ENCODE assay signal across 8 cellular contexts in the genomic region with DNA sequence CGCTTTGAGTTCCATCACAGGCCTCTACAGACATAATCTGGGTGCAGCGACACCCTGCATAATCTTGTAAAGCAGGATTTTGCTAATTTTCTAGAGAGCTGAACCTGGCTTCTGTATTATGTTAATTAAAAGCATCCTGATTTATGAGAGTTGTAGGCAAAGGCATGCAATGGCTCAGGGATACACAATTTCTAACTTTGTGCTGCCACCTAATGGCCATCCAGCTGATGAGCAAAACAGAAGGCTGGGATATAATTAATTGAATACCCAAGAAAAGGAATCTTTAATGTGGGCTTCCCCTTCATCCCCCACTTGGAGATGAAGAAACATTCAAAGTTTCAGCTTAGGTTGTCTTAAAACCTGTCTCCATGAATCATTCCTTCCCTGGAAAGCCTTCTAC.
DNase-seq lines count a peak whose midpoint lies in the region; ATAC-seq and TF ChIP-seq lines count a peak whose summit lies in the region.

No MANE protein-coding gene starts in this region.

- 44 to 49% methylated on average over 2 of the region's 2 CpGs for WGBS in heart right ventricle, 2 donors

- H3K4me3 ChIP-seq in heart right ventricle = no peak overlapping the region

- peaks cover 0 to 46% (median 0%) of the 10 kb centered on the region in 7 donors for H3K27me3 ChIP-seq in heart right ventricle

- TF ChIP-seq CTCF in heart right ventricle (IDR thresholded peaks at IDR 0.05) = peak in 8 of 9 donors; percentile 17 to 60 (median 56)

- intact Hi-C loops in heart right ventricle (cut with DNase I) = loop anchor here in 8 of 10 donors (2.0 to 10.0 kb wide), 5 partner anchors 241 to 298 kb away; no protein-coding TSS in a partner anchor
- intact Hi-C loops in left cardiac atrium (cut with DNase I) = loop anchor here in 1 of 2 donors (5.0 to 10.0 kb wide), 2 partner anchors 244 to 296 kb away; no protein-coding TSS in a partner anchor

- DNase-seq in heart right ventricle (peak in 1 of 2 donors; percentile 3), left cardiac atrium (no peak), NCI-H1105 (lab: John Stamatoyannopoulos, UW) (peak; percentile 9), cerebellum (ENCODE audit: low spot score) (peak; percentile 12), mucosa of gallbladder (ENCODE audit: low spot score) (peak; percentile 17)
- no peak for DNase-seq in central memory CD4-positive, alpha-beta T cell

- H3K36me3 ChIP-seq in heart right ventricle = no peaks in the 10 kb centered on the region

- no peak for ATAC-seq in heart right ventricle
- no peak for ATAC-seq in left cardiac atrium
- no peak for ATAC-seq in HG03521 (IDR thresholded peaks at IDR 0.05; ENCODE audit: unreplicated experiment)
- no peak for ATAC-seq in GM18870 (IDR thresholded peaks at IDR 0.05; ENCODE audit: unreplicated experiment)

- H3K9me3 ChIP-seq in heart right ventricle = no peaks in the 10 kb centered on the region

- H3K27ac ChIP-seq in heart right ventricle = no peak overlapping the region

- H3K4me1 ChIP-seq in heart right ventricle = no peaks in the 10 kb centered on the region

Comparison
In these comparisons a context has a peak if more than half of its experiments do, and no peak if none do; other contexts are left out.
1. DNase-seq: peak in NCI-H1105 (single experiment), cerebellum (single experiment) and mucosa of gallbladder (single experiment); none in left cardiac atrium (single experiment) and central memory CD4-positive, alpha-beta T cell (single experiment).